Comparison of ENCODE assay signal across 27 cellular contexts in the genomic region with DNA sequence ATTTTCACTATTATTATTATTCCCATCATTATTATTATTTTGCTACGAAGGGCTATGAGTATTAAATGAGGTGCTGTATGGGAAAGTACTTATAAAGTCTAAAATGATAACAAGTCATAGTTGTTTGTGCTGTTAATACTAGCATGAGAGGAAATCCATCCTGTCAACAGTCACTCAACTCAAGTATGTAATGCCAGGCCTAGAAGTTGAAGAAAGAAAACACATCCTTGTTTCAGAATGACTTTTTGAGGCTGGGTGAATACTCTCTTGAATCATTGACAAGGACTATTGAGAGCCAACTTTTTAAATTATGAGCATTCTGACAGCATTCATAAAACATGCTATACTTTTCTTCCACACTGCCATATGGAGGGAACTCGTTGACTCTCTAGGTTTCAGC.
A peak's percentile ranks its signal among the peaks of the same experiment; 100 is the strongest.
DNase-seq lines count a peak whose midpoint lies in the region; ATAC-seq lines count a peak whose summit lies in the region.
"Had no signal": no experiment of that assay in that cellular context is flagged by ENCODE, and none has a peak within 500 bp of the region (broad histone marks: within the 10 kb centered on the region; RNA-seq: fewer than 3 reads in every experiment).

No MANE protein-coding gene starts in this region.

- H3K9me3 Mint-ChIP-seq in activated CD8-positive, alpha-beta memory T cell treated with anti-CD3 and anti-CD28 coated beads, Interleukin-2, amount 10 ng/mL, durations not matched to agents 7 days and 5 days (ENCODE audit: low read depth) = no peaks in the 10 kb centered on the region
- H3K9me3 Mint-ChIP-seq: CD4-positive, alpha-beta T cell; CD8-positive, alpha-beta memory T cell; CD8-positive, alpha-beta T cell had no signal

- no peak overlapping the region for H3K27ac Mint-ChIP-seq in activated CD8-positive, alpha-beta memory T cell treated with anti-CD3 and anti-CD28 coated beads, Interleukin-2, amount 10 ng/mL, durations not matched to agents 7 days and 5 days
- H3K27ac Mint-ChIP-seq: B cell; CD14-positive monocyte; CD4-positive, alpha-beta memory T cell; CD4-positive, alpha-beta T cell; CD4-positive, CD25-positive, alpha-beta regulatory T cell; CD8-positive, alpha-beta T cell had no signal

- intact Hi-C loops in Right ventricle myocardium superior (cut with DNase I) = no loop called here

- CTCF ChIA-PET in activated CD8-positive, alpha-beta memory T cell treated with anti-CD3 and anti-CD28 coated beads, Interleukin-2, amount 10 ng/mL, durations not matched to agents 7 days and 5 days (lab: Charles Lee) = no interaction called here

- no peak overlapping the region for H3K4me3 Mint-ChIP-seq in activated CD8-positive, alpha-beta memory T cell treated with anti-CD3 and anti-CD28 coated beads, Interleukin-2, amount 10 ng/mL, durations not matched to agents 7 days and 5 days
- H3K4me3 Mint-ChIP-seq: B cell; CD14-positive monocyte; CD4-positive, alpha-beta memory T cell; CD4-positive, alpha-beta T cell; CD4-positive, CD25-positive, alpha-beta regulatory T cell; CD8-positive, alpha-beta memory T cell; CD8-positive, alpha-beta T cell had no signal

- H3K27me3 Mint-ChIP-seq in activated CD8-positive, alpha-beta memory T cell treated with anti-CD3 and anti-CD28 coated beads, Interleukin-2, amount 10 ng/mL, durations not matched to agents 7 days and 5 days = no peaks in the 10 kb centered on the region
- H3K27me3 Mint-ChIP-seq: B cell; CD4-positive, alpha-beta T cell; CD4-positive, CD25-positive, alpha-beta regulatory T cell; CD8-positive, alpha-beta memory T cell had no signal

- no peaks in the 10 kb centered on the region for H3K36me3 Mint-ChIP-seq in activated CD8-positive, alpha-beta memory T cell treated with anti-CD3 and anti-CD28 coated beads, Interleukin-2, amount 10 ng/mL, durations not matched to agents 7 days and 5 days
- H3K36me3 Mint-ChIP-seq: CD14-positive monocyte had no signal

- H3K4me1 Mint-ChIP-seq in activated CD8-positive, alpha-beta memory T cell treated with anti-CD3 and anti-CD28 coated beads, Interleukin-2, amount 10 ng/mL, durations not matched to agents 7 days and 5 days = peaks cover 13% of the 10 kb centered on the region
- H3K4me1 Mint-ChIP-seq: B cell; CD14-positive monocyte; CD4-positive, alpha-beta memory T cell; CD4-positive, CD25-positive, alpha-beta regulatory T cell; CD8-positive, alpha-beta memory T cell had no signal

- DNase-seq in activated CD8-positive, alpha-beta memory T cell treated with anti-CD3 and anti-CD28 coated beads, Interleukin-2, amount 10 ng/mL, durations not matched to agents 7 days and 5 days = no peak
- DNase-seq in activated CD8-positive, alpha-beta memory T cell treated with anti-CD3 and anti-CD28 coated beads, Interleukin-2, amount 50 U/mL, for 4 hours = no peak
- peak; percentile 2 for DNase-seq in superior temporal gyrus (ENCODE audit: extremely low spot score)
- no peak for DNase-seq in Right ventricle myocardium superior
- DNase-seq: 8988T; ACHN; AML-193; BE2C; C1 segment of cervical spinal cord; Caco-2; Calu3; CD4-positive, alpha-beta memory T cell; CD4-positive, alpha-beta T cell; CD8-positive, alpha-beta memory T cell; CD8-positive, alpha-beta T cell; COR-L47; DMS 273 treated with DMSO at 0.1 percent for 48 hours; DMS153; DMS53; DMS79; DMS79 treated with DMSO at 0.1 percent for 48 hours; DND-41; EL had no signal

- ATAC-seq in activated CD8-positive, alpha-beta memory T cell treated with anti-CD3 and anti-CD28 coated beads, Interleukin-2, amount 10 ng/mL, durations not matched to agents 7 days and 5 days = peak; percentile 58
- ATAC-seq in Right ventricle myocardium superior (ENCODE audit: poor library complexity) = no peak
- ATAC-seq: A549; CD8-positive, alpha-beta T cell had no signal
